In genomic region chr15:81002254-81003022, GRCh38 we compare ENCODE assay signal across 8 cellular contexts. TPM values are rescaled to one million over a fixed set of nuclear protein-coding genes. Genes with fewer than 3 reads are reported as not detected.
DNase-seq lines count a peak whose midpoint lies in the region; ATAC-seq lines count a peak whose summit lies in the region.

No MANE protein-coding gene starts in this region.

- no peaks in the 10 kb centered on the region for H3K9me3 Mint-ChIP-seq in activated T-helper 2 cell treated with anti-CD3 and anti-CD28 coated beads, Interferon-gamma antibody, Interleukin-2, Interleukin-4, amounts not matched to agents 10 μg/mL and 5 μg/mL and 100 μg/mL, durations not matched to agents 14 hours and 24 hours and 36 hours
- no peaks in the 10 kb centered on the region for H3K9me3 Mint-ChIP-seq in stimulated activated memory B cell treated with anti-CD40 and anti-IgM and Interleukin-4, amounts not matched to agents 10 μg/mL and 1 μg/mL and 100 μg/mL, for 72 hours

- no peaks in the 10 kb centered on the region for H3K9me3 ChIP-seq in iPS-18a (ENCODE audit: control insufficient read depth, low read depth, low read length)

- no peak overlapping the region for H3K9ac ChIP-seq in iPS-18a (ENCODE audit: low read length)

- H3K36me3 ChIP-seq in iPS-18a (ENCODE audit: control insufficient read depth, low read depth, low read length) = no peaks in the 10 kb centered on the region

- H3K27ac ChIP-seq in iPS-18a (ENCODE audit: low read length) = no peak overlapping the region

- intact Hi-C loops in activated T-helper 2 cell treated with anti-CD3 and anti-CD28 coated beads, Interferon-gamma antibody, Interleukin-2, Interleukin-4, amounts not matched to agents 10 μg/mL and 5 μg/mL and 100 μg/mL, durations not matched to agents 14 hours and 24 hours and 36 hours (cut with micrococcal nuclease) = no loop called here

- H3K27me3 ChIP-seq in iPS-18a (ENCODE audit: control insufficient read depth, insufficient read depth, low read length) = peaks cover 18% of the 10 kb centered on the region

- H3K4me1 Mint-ChIP-seq in activated T-helper 2 cell treated with anti-CD3 and anti-CD28 coated beads, Interferon-gamma antibody, Interleukin-2, Interleukin-4, amounts not matched to agents 10 μg/mL and 5 μg/mL and 100 μg/mL, durations not matched to agents 14 hours and 24 hours and 36 hours (ENCODE audit: low read depth) = peaks cover 44% of the 10 kb centered on the region
- H3K4me1 Mint-ChIP-seq in stimulated activated memory B cell treated with anti-CD40 and anti-IgM and Interleukin-4, amounts not matched to agents 10 μg/mL and 1 μg/mL and 100 μg/mL, for 72 hours = peaks cover 51% of the 10 kb centered on the region

- no peak overlapping the region for H3K27ac Mint-ChIP-seq in activated T-helper 2 cell treated with anti-CD3 and anti-CD28 coated beads, Interferon-gamma antibody, Interleukin-2, Interleukin-4, amounts not matched to agents 10 μg/mL and 5 μg/mL and 100 μg/mL, durations not matched to agents 14 hours and 24 hours and 36 hours
- no peak overlapping the region for H3K27ac Mint-ChIP-seq in stimulated activated memory B cell treated with anti-CD40 and anti-IgM and Interleukin-4, amounts not matched to agents 10 μg/mL and 1 μg/mL and 100 μg/mL, for 72 hours

- H3K36me3 Mint-ChIP-seq in activated T-helper 2 cell treated with anti-CD3 and anti-CD28 coated beads, Interferon-gamma antibody, Interleukin-2, Interleukin-4, amounts not matched to agents 10 μg/mL and 5 μg/mL and 100 μg/mL, durations not matched to agents 14 hours and 24 hours and 36 hours (ENCODE audit: low read depth) = peaks cover 39% of the 10 kb centered on the region
- peaks cover 15% of the 10 kb centered on the region for H3K36me3 Mint-ChIP-seq in stimulated activated memory B cell treated with anti-CD40 and anti-IgM and Interleukin-4, amounts not matched to agents 10 μg/mL and 1 μg/mL and 100 μg/mL, for 72 hours

- peak overlapping the region; percentile 88 for H3K4me3 ChIP-seq in iPS-18a (ENCODE audit: low read length)

- DNase-seq in NCI-H510A treated with DMSO at 0.1 percent for 48 hours (lab: John Stamatoyannopoulos, UW) (peak; percentile 6), NCI-H510A (lab: John Stamatoyannopoulos, UW) (no peak), NCI-H69 (lab: John Stamatoyannopoulos, UW) (no peak), NCI-H2171 (lab: John Stamatoyannopoulos, UW) (no peak)
- DNase-seq in activated T-helper 2 cell treated with anti-CD3 and anti-CD28 coated beads, Interferon-gamma antibody, Interleukin-2, Interleukin-4, amounts not matched to agents 10 μg/mL and 5 μg/mL and 100 μg/mL, durations not matched to agents 14 hours and 24 hours and 36 hours (ENCODE audit: low spot score) = no peak

- peak overlapping the region; percentile 67 for H3K4me3 Mint-ChIP-seq in activated T-helper 2 cell treated with anti-CD3 and anti-CD28 coated beads, Interferon-gamma antibody, Interleukin-2, Interleukin-4, amounts not matched to agents 10 μg/mL and 5 μg/mL and 100 μg/mL, durations not matched to agents 14 hours and 24 hours and 36 hours (ENCODE audit: low read depth)
- peak overlapping the region; percentile 56 for H3K4me3 Mint-ChIP-seq in stimulated activated memory B cell treated with anti-CD40 and anti-IgM and Interleukin-4, amounts not matched to agents 10 μg/mL and 1 μg/mL and 100 μg/mL, for 72 hours

- no peaks in the 10 kb centered on the region for H3K27me3 Mint-ChIP-seq in activated T-helper 2 cell treated with anti-CD3 and anti-CD28 coated beads, Interferon-gamma antibody, Interleukin-2, Interleukin-4, amounts not matched to agents 10 μg/mL and 5 μg/mL and 100 μg/mL, durations not matched to agents 14 hours and 24 hours and 36 hours (ENCODE audit: low read depth)
- H3K27me3 Mint-ChIP-seq in stimulated activated memory B cell treated with anti-CD40 and anti-IgM and Interleukin-4, amounts not matched to agents 10 μg/mL and 1 μg/mL and 100 μg/mL, for 72 hours = no peaks in the 10 kb centered on the region

- ATAC-seq in stimulated activated memory B cell treated with anti-CD40 and anti-IgM and Interleukin-4, amounts not matched to agents 10 μg/mL and 1 μg/mL and 100 μg/mL, for 72 hours = no peak
- no peak for ATAC-seq in GM19455 (IDR thresholded peaks at IDR 0.05; ENCODE audit: unreplicated experiment)

- peaks cover 10% of the 10 kb centered on the region for H3K4me1 ChIP-seq in iPS-18a (ENCODE audit: control insufficient read depth, low read depth, low read length)

RNA-seq across cellular contexts. Expression of gene TLNRD1, which starts 1.7 kb away (rescaled TPM):
- total RNA-seq in activated T-helper 2 cell treated with anti-CD3 and anti-CD28 coated beads, Interferon-gamma antibody, Interleukin-2, Interleukin-4, amounts not matched to agents 10 μg/mL and 5 μg/mL and 100 μg/mL, durations not matched to agents 14 hours and 24 hours and 36 hours = 18.5 and 19.1 TPM in 2 replicates

RNA-seq across cellular contexts. Expression of gene MESD, which starts 12.8 kb away (rescaled TPM):
- total RNA-seq in activated T-helper 2 cell treated with anti-CD3 and anti-CD28 coated beads, Interferon-gamma antibody, Interleukin-2, Interleukin-4, amounts not matched to agents 10 μg/mL and 5 μg/mL and 100 μg/mL, durations not matched to agents 14 hours and 24 hours and 36 hours = 27.0 and 28.6 TPM in 2 replicates
